ENCODE assay signal across 11 cellular contexts in genomic region chr15:89878323-89878722, GRCh38.
"Had no signal": no experiment of that assay in that cellular context is flagged by ENCODE, and none has a peak within 500 bp of the region (broad histone marks: within the 10 kb centered on the region; RNA-seq: fewer than 3 reads in every experiment).

No MANE protein-coding gene starts in this region.

- H3K9me3 ChIP-seq: HAP-1 had no signal

- H3K4me1 Mint-ChIP-seq: GM23338 had no signal

- H3K9me3 Mint-ChIP-seq: GM23338, H9, HFFc6 had no signal

- DNase-seq: GM23248, GOT3, H7, H9, HCEC 1CT, HFFc6 had no signal

- H3K4me2 ChIP-seq: GM23338 had no signal

- H3K4me3 Mint-ChIP-seq: GM23338, H9, HFFc6 had no signal

- H3K27ac ChIP-seq: GM23248 had no signal

- H3K9ac ChIP-seq: GM23248 had no signal

- H3K4me1 ChIP-seq: HAP-1 had no signal

- H3K27ac Mint-ChIP-seq: HFFc6 had no signal

- FAIRE-seq: H1, H54 had no signal

- H2AFZ ChIP-seq: GM23248, GM23338 had no signal

- H3K4me3 ChIP-seq: GM23248, GM23338, HAP-1 had no signal

- ATAC-seq: GM23338, HCT116 had no signal
